ENCODE assay signal across 16 cellular contexts in genomic region chr14:19480491-19480890, GRCh38. TPM values are rescaled to one million over a fixed set of nuclear protein-coding genes. Genes with fewer than 3 reads are reported as not detected.
"Had no signal": no experiment of that assay in that cellular context is flagged by ENCODE, and none has a peak within 500 bp of the region (broad histone marks: within the 10 kb centered on the region; RNA-seq: fewer than 3 reads in every experiment).

No MANE protein-coding gene starts in this region.

RNA-seq across cellular contexts. Expression of gene POTEG, which starts 46.4 kb away (rescaled TPM):
- total RNA-seq: activated B cell treated with CpG ODN at 0.5 μM for 24 hours; activated CD4-positive, alpha-beta memory T cell treated with anti-CD3 and anti-CD28 coated beads for 36 hours; activated CD4-positive, alpha-beta T cell treated with anti-CD3 and anti-CD28 coated beads, Interleukin-2, amount 10 ng/mL, durations not matched to agents 24 days and 14 days; activated CD8-positive, alpha-beta memory T cell treated with anti-CD3 and anti-CD28 coated beads for 36 hours; activated CD8-positive, alpha-beta T cell treated with anti-CD3 and anti-CD28 coated beads for 36 hours; activated naive CD4-positive, alpha-beta T cell treated with anti-CD3 and anti-CD28 coated beads for 36 hours; activated naive CD4-positive, alpha-beta T cell treated with anti-CD3 and anti-CD28 coated beads, Interleukin-2, amount 50 U/mL, for 72 hours; activated naive CD8-positive, alpha-beta T cell treated with anti-CD3 and anti-CD28 coated beads for 36 hours; activated T-cell treated with anti-CD3 and anti-CD28 coated beads, Interleukin-2, amount 50 U/mL, for 4 hours; activated T-cell treated with anti-CD3 and anti-CD28 coated beads, Interleukin-2, amount 50 U/mL, for 72 hours; activated T-helper 1 cell treated with anti-CD3 and anti-CD28 coated beads, Interleukin-12 subunit alpha, Interleukin-12 subunit beta, Interleukin-2, Interleukin-4 antibody, amounts not matched to agents 30 ng/mL and 10 ng/mL and 1 ng/mL, durations not matched to agents 14 hours and 24 hours and 36 hours; activated T-helper 17 cell treated with anti-CD3 and anti-CD28 coated beads, Interleukin-2, amount 50 U/mL, for 72 hours; adrenal gland; ascending aorta; bronchial epithelial cell; cardiac muscle cell had no signal
- polyA plus RNA-seq: adrenal gland, cardiac muscle cell had no signal
